Comparison of ENCODE assay signal across 1 cellular context in genomic region chr1:201088901-201089525, GRCh38.
TF ChIP-seq lines count a peak whose summit lies in the region.

No MANE protein-coding gene starts in this region.

TF ChIP-seq in H1, 55 proteins besides CTCF, POLR2A, EP300 and RAD21:
- no peak for TF ChIP-seq SIN3A (conservative IDR thresholded peaks at IDR 0.05 in 1 of 2, IDR thresholded peaks at IDR 0.05 in 1 of 2; ENCODE audit: low read depth in 1 of 2, low read length in 2 of 2)
- TF ChIP-seq SRF (IDR thresholded peaks at IDR 0.05; ENCODE audit: low read depth, low read length): no peak
- no peak for TF ChIP-seq E2F6 (IDR thresholded peaks at IDR 0.05)
- TF ChIP-seq SUZ12 (IDR thresholded peaks at IDR 0.05; ENCODE audit: low read length): no peak
- no peak for TF ChIP-seq RBBP5 (IDR thresholded peaks at IDR 0.05; ENCODE audit: borderline replicate concordance, low read depth, low read length)
- no peak for TF ChIP-seq CBX8 (IDR thresholded peaks at IDR 0.05; ENCODE audit: borderline replicate concordance, low read depth, low read length)
- no peak for TF ChIP-seq HDAC2 (IDR thresholded peaks at IDR 0.05; ENCODE audit: borderline replicate concordance in 1 of 2, low read depth in 2 of 2, low read length in 2 of 2)
- no peak for TF ChIP-seq ATF3 (IDR thresholded peaks at IDR 0.05; ENCODE audit: insufficient read depth, low read depth, low read length)
